Comparison of ENCODE assay signal across 14 cellular contexts in genomic region chrX:49000640-49001039, GRCh38. TPM values are rescaled to one million over a fixed set of nuclear protein-coding genes. Genes with fewer than 3 reads are reported as not detected.
DNase-seq lines count a peak whose midpoint lies in the region; ATAC-seq and TF ChIP-seq lines count a peak whose summit lies in the region.
"Had no signal": no experiment of that assay in that cellular context is flagged by ENCODE, and none has a peak within 500 bp of the region (broad histone marks: within the 10 kb centered on the region; RNA-seq: fewer than 3 reads in every experiment).

No MANE protein-coding gene starts in this region.

- TF ChIP-seq EP300 in SK-N-SH (IDR thresholded peaks at IDR 0.05; ENCODE audit: borderline replicate concordance in 1 of 2, low read depth in 1 of 2, low read length in 1 of 2) = no peak

- H3F3A ChIP-seq in SK-N-SH (replicated peaks; ENCODE audit: insufficient read depth) (no peaks in the 10 kb centered on the region), OCI-LY1 (ENCODE audit: insufficient read depth, low read length) (no peaks in the 10 kb centered on the region)

- H3K4me2 ChIP-seq in SK-N-SH = peak overlapping the region; percentile 83
- peak overlapping the region; percentile 82; the same call in 1 of the 2 replicates for H3K4me2 ChIP-seq in OCI-LY1 (ENCODE audit: low read length)

- H3K79me2 ChIP-seq in SK-N-SH (ENCODE audit: insufficient read depth) = peaks cover 17% of the 10 kb centered on the region; the same call in 1 of the 2 replicates
- H3K79me2 ChIP-seq in OCI-LY1 (ENCODE audit: insufficient read depth, low read length) = no peaks in the 10 kb centered on the region

- no peak for TF ChIP-seq RAD21 in SK-N-SH (IDR thresholded peaks at IDR 0.05; ENCODE audit: low read length)

- CTCF ChIA-PET in SK-N-SH (lab: Yijun Ruan, JAX) = no interaction called here

- H2AFZ ChIP-seq in SK-N-SH (ENCODE audit: low read depth) = no peak overlapping the region
- no peak overlapping the region for H2AFZ ChIP-seq in OCI-LY1 (ENCODE audit: low read length)

- peaks cover 0 to 8% of the 10 kb centered on the region in 2 experiments; a peak in 2 of 4 replicates for H3K4me1 ChIP-seq in SK-N-SH (ENCODE audit: control insufficient read depth in 1 of 2, insufficient read depth in 2 of 2, low read depth in 1 of 2, low read length in 1 of 2)
- H3K4me1 ChIP-seq in OCI-LY1 (ENCODE audit: insufficient read depth, low read length, severe bottlenecking) = peaks cover 14% of the 10 kb centered on the region
- H3K4me1 ChIP-seq in effector memory CD4-positive, alpha-beta T cell (ENCODE audit: control insufficient read depth, insufficient read depth, low read length, poor library complexity, severe bottlenecking) = peaks cover 2% of the 10 kb centered on the region
- H3K4me1 ChIP-seq in neutrophil (ENCODE audit: control insufficient read depth in 1 of 2, insufficient read depth in 1 of 2, low read depth in 1 of 2, low read length in 1 of 2) = peaks cover 9 to 11% of the 10 kb centered on the region in 2 experiments
- H3K4me1 ChIP-seq: SJSA1 had no signal

- H4K20me1 ChIP-seq in SK-N-SH (ENCODE audit: insufficient read depth) (no peaks in the 10 kb centered on the region), OCI-LY1 (ENCODE audit: insufficient read depth, low read length) (no peaks in the 10 kb centered on the region)

- H3K36me3 ChIP-seq in SK-N-SH (replicated peaks in 1 of 2; ENCODE audit: control insufficient read depth in 1 of 2, insufficient read depth in 2 of 2, low read length in 1 of 2) = peaks cover 23 to 27% of the 10 kb centered on the region in 2 experiments
- peaks cover 37% of the 10 kb centered on the region for H3K36me3 ChIP-seq in OCI-LY1 (ENCODE audit: insufficient read depth, low read length)
- peaks cover 13% of the 10 kb centered on the region for H3K36me3 ChIP-seq in effector memory CD4-positive, alpha-beta T cell (ENCODE audit: control insufficient read depth, insufficient read depth, low read length)
- peaks cover 24% of the 10 kb centered on the region for H3K36me3 ChIP-seq in neutrophil
- no peaks in the 10 kb centered on the region for H3K36me3 ChIP-seq in brain microvascular endothelial cell (replicated peaks)

- H3K4me3 ChIP-seq in SK-N-SH (ENCODE audit: low read depth in 2 of 2, low read length in 1 of 2) (peak overlapping the region in 1 of 2 experiments; percentile 80; a peak in 1 of 4 replicates), OCI-LY1 (ENCODE audit: low read depth, low read length, poor library complexity, severe bottlenecking) (peak overlapping the region; percentile 82), neutrophil (ENCODE audit: low read depth in 1 of 2, low read length in 1 of 2) (peak overlapping the region in 1 of 2 experiments; percentile 89), brain microvascular endothelial cell (ENCODE audit: low read depth, low read length) (no peak overlapping the region)
- peak overlapping the region; percentile 87 for H3K4me3 ChIP-seq in effector memory CD4-positive, alpha-beta T cell (ENCODE audit: insufficient read depth, low read depth, low read length, poor library complexity, severe bottlenecking)

- ATAC-seq in SK-N-SH treated with all-trans-retinoic acid at 6 μM for 48 hours = no peak

- H3K27me3 ChIP-seq in SK-N-SH (ENCODE audit: insufficient read depth) (no peaks in the 10 kb centered on the region), OCI-LY1 (ENCODE audit: insufficient read depth, low read length) (no peaks in the 10 kb centered on the region), neutrophil (no peaks in the 10 kb centered on the region), brain microvascular endothelial cell (replicated peaks) (no peaks in the 10 kb centered on the region)
- no peaks in the 10 kb centered on the region for H3K27me3 ChIP-seq in effector memory CD4-positive, alpha-beta T cell (replicated peaks; ENCODE audit: control insufficient read depth, insufficient read depth, low read length, poor library complexity, severe bottlenecking)
- H3K27me3 ChIP-seq: SJSA1 had no signal

- POLR2A ChIA-PET in SK-N-SH (lab: Yijun Ruan, JAX) = no interaction called here

- no peak for TF ChIP-seq CTCF in SK-N-SH (IDR thresholded peaks at IDR 0.05)
- TF ChIP-seq CTCF in OCI-LY1 (IDR thresholded peaks at IDR 0.05; ENCODE audit: low read length) = no peak
- TF ChIP-seq CTCF in neutrophil (IDR thresholded peaks at IDR 0.05) = no peak
- no peak for TF ChIP-seq CTCF in brain microvascular endothelial cell (IDR thresholded peaks at IDR 0.05; ENCODE audit: low read depth, low read length, missing control alignments)

- no peaks in the 10 kb centered on the region for H3K9me2 ChIP-seq in SK-N-SH
- no peaks in the 10 kb centered on the region for H3K9me2 ChIP-seq in OCI-LY1 (ENCODE audit: low read depth, low read length)

- H3K9ac ChIP-seq in SK-N-SH = no peak overlapping the region
- H3K9ac ChIP-seq in OCI-LY1 (ENCODE audit: low read length) = no peak overlapping the region

- H3K9me3 ChIP-seq in SK-N-SH (no peaks in the 10 kb centered on the region), OCI-LY1 (ENCODE audit: low read length) (no peaks in the 10 kb centered on the region), neutrophil (no peaks in the 10 kb centered on the region)
- no peaks in the 10 kb centered on the region for H3K9me3 ChIP-seq in effector memory CD4-positive, alpha-beta T cell (ENCODE audit: control insufficient read depth, low read length)
- H3K9me3 ChIP-seq: SJSA1 had no signal

- in situ Hi-C loops in brain microvascular endothelial cell (cut with HindIII; ENCODE audit: low pct_ligation_motif_present, low sequenced_read_pairs) = no loop called here

- H3K27ac ChIP-seq in SK-N-SH (ENCODE audit: low read depth in 2 of 2, low read length in 1 of 2) (no peak overlapping the region), OCI-LY1 (ENCODE audit: low read depth, low read length, poor library complexity, severe bottlenecking) (no peak overlapping the region), neutrophil (peak overlapping the region; percentile 96), brain microvascular endothelial cell (no peak overlapping the region)
- peak overlapping the region; percentile 94 for H3K27ac ChIP-seq in effector memory CD4-positive, alpha-beta T cell (ENCODE audit: insufficient read depth, low read length, poor library complexity, severe bottlenecking)
- H3K27ac ChIP-seq: SJSA1 had no signal

- WGBS in SK-N-SH (ENCODE audit: low lambda C conversion rate) = 95% methylated on average over 4 of the region's 4 CpGs

- no peak for DNase-seq in SK-N-SH
- no peak for DNase-seq in effector memory CD4-positive, alpha-beta T cell
- DNase-seq in brain microvascular endothelial cell = no peak
- no peak for DNase-seq in DMS53 treated with DMSO at 0.1 percent for 48 hours (lab: John Stamatoyannopoulos, UW; ENCODE audit: unreplicated experiment)
- DNase-seq in midbrain (lab: John Stamatoyannopoulos, UW) = no peak
- DNase-seq: activated CD4-positive, alpha-beta T cell treated with anti-CD3 and anti-CD28 coated beads for 1 hour; amygdala; DMS79; MV-4-11; stimulated activated CD4-positive, alpha-beta T cell treated with anti-CD3 and anti-CD28 coated beads, Interleukin-15, amount 100 ng/mL, for 24 hours had no signal

TF ChIP-seq in SK-N-SH, 30 proteins besides CTCF, POLR2A, EP300 and RAD21 (continues in another document):
- no peak for TF ChIP-seq CHD2 (IDR thresholded peaks at IDR 0.05; ENCODE audit: low read length, partially characterized antibody)
- TF ChIP-seq FOXJ3 (CRISPR knock-in tag; IDR thresholded peaks at IDR 0.05) = no peak

TF ChIP-seq in SK-N-SH treated with all-trans-retinoic acid at 6 μM for 48 hours, 23 proteins besides CTCF, POLR2A, EP300 and RAD21:
- TF ChIP-seq RARB (CRISPR knock-in tag; IDR thresholded peaks at IDR 0.05) (no peak), TCF4 (CRISPR knock-in tag; IDR thresholded peaks at IDR 0.05; ENCODE audit: borderline replicate concordance) (no peak), CSDC2 (CRISPR knock-in tag; IDR thresholded peaks at IDR 0.05) (no peak), ZFP3 (CRISPR knock-in tag; IDR thresholded peaks at IDR 0.05) (no peak), PPARA (CRISPR knock-in tag; IDR thresholded peaks at IDR 0.05; ENCODE audit: borderline replicate concordance) (no peak), ZNF8 (CRISPR knock-in tag; IDR thresholded peaks at IDR 0.05) (no peak), TOX (CRISPR knock-in tag; IDR thresholded peaks at IDR 0.05; ENCODE audit: borderline replicate concordance) (no peak), OSR1 (CRISPR knock-in tag; IDR thresholded peaks at IDR 0.05) (no peak), ARNTL (CRISPR knock-in tag; IDR thresholded peaks at IDR 0.05; ENCODE audit: borderline replicate concordance, low read depth) (no peak), CSRNP3 (CRISPR knock-in tag; IDR thresholded peaks at IDR 0.05) (no peak)

RNA-seq across cellular contexts. Expression of gene GRIPAP1, which starts 1.4 kb away (rescaled TPM):
- 63.6 and 66.9 TPM in 2 replicates for polyA plus RNA-seq in SK-N-SH (2012; rRNA removed)
- polyA plus RNA-seq in SK-N-SH (2012; cell fraction: cytosol; rRNA removed) = 39.7 and 47.3 TPM in 2 replicates
- polyA plus RNA-seq in SK-N-SH (2012; cell fraction: nucleus; rRNA removed) = 172 and 184 TPM in 2 replicates

RNA-seq across cellular contexts. Expression of gene KCND1, which starts 29.0 kb away (rescaled TPM):
- polyA plus RNA-seq in SK-N-SH (2012; rRNA removed) = 0.99 and 1.2 TPM in 2 replicates
- 0.68 and 0.93 TPM in 2 replicates for polyA plus RNA-seq in SK-N-SH (2012; cell fraction: cytosol; rRNA removed)
- polyA plus RNA-seq in SK-N-SH (2012; cell fraction: nucleus; rRNA removed) = 5.7 TPM in 2 replicates

RNA-seq across cellular contexts. Expression of gene TFE3, which starts 42.5 kb away (rescaled TPM):
- polyA plus RNA-seq in SK-N-SH (2012; rRNA removed) = 14.0 and 14.6 TPM in 2 replicates
- polyA plus RNA-seq in SK-N-SH (2012; cell fraction: cytosol; rRNA removed) = 7.5 and 10.4 TPM in 2 replicates
- polyA plus RNA-seq in SK-N-SH (2012; cell fraction: nucleus; rRNA removed) = 24.4 and 28.5 TPM in 2 replicates

RNA-seq across cellular contexts. Expression of gene OTUD5, which starts 43.2 kb away (rescaled TPM):
- 90.4 and 97.0 TPM in 2 replicates for polyA plus RNA-seq in SK-N-SH (2012; rRNA removed)
- polyA plus RNA-seq in SK-N-SH (2012; cell fraction: cytosol; rRNA removed) = 56.0 and 68.5 TPM in 2 replicates
- 173 and 194 TPM in 2 replicates for polyA plus RNA-seq in SK-N-SH (2012; cell fraction: nucleus; rRNA removed)

RNA-seq across cellular contexts. Expression of gene CCDC120, which starts 58.2 kb away (rescaled TPM):
- polyA plus RNA-seq in SK-N-SH (2012; rRNA removed) = 1.6 and 2.1 TPM in 2 replicates
- 1.1 and 1.5 TPM in 2 replicates for polyA plus RNA-seq in SK-N-SH (2012; cell fraction: cytosol; rRNA removed)
- polyA plus RNA-seq in SK-N-SH (2012; cell fraction: nucleus; rRNA removed) = 7.7 and 8.9 TPM in 2 replicates

Comparison
In these comparisons a context has a peak if more than half of its experiments do, and no peak if none do; other contexts are left out.
1. H3K27ac ChIP-seq: peak in effector memory CD4-positive, alpha-beta T cell (single experiment) and neutrophil (single experiment); none in SK-N-SH (0 of 2), OCI-LY1 (single experiment) and brain microvascular endothelial cell (single experiment).